16 cellular contexts compared by ENCODE assay signal in genomic region chr14:91866511-91867295, GRCh38. TPM values are rescaled to one million over a fixed set of nuclear protein-coding genes. Genes with fewer than 3 reads are reported as not detected.
DNase-seq lines count a peak whose midpoint lies in the region; ATAC-seq and TF ChIP-seq lines count a peak whose summit lies in the region.
"Had no signal": no experiment of that assay in that cellular context is flagged by ENCODE, and none has a peak within 500 bp of the region (broad histone marks: within the 10 kb centered on the region; RNA-seq: fewer than 3 reads in every experiment).

No MANE protein-coding gene starts in this region.

- no peaks in the 10 kb centered on the region for H3K9me3 ChIP-seq in KOPT-K1 (ENCODE audit: insufficient read depth, low read length, poor library complexity, severe bottlenecking)
- peaks cover 0 to 7% (median 0%) of the 10 kb centered on the region in 8 donors for H3K9me3 ChIP-seq in spleen
- H3K9me3 ChIP-seq: Caco-2, psoas muscle had no signal

- no peaks in the 10 kb centered on the region for H3K36me3 ChIP-seq in KOPT-K1 (ENCODE audit: insufficient read depth, low read length)
- H3K36me3 ChIP-seq in spleen: peaks cover 0 to 38% (median 0%) of the 10 kb centered on the region in 6 donors

- H3K4me3 ChIP-seq in spleen: peak overlapping the region; percentile 24 to 69 (median 36)
- H3K4me3 ChIP-seq: GM23248, psoas muscle had no signal

- TF ChIP-seq CTCF in spleen (IDR thresholded peaks at IDR 0.05 in 8 of 11, conservative IDR thresholded peaks at IDR 0.05 in 3 of 11): no peak

- no peaks in the 10 kb centered on the region for H3K9me3 Mint-ChIP-seq in activated naive CD8-positive, alpha-beta T cell treated with anti-CD3 and anti-CD28 coated beads, Interleukin-2, amount 10 ng/mL, durations not matched to agents 7 days and 5 days

- WGBS in spleen, 5 donors: 57 to 64% (median 61%) methylated on average over 6 of the region's 6 CpGs

- peaks cover 9 to 76% (median 52%) of the 10 kb centered on the region in 6 donors for H3K4me1 ChIP-seq in spleen
- H3K4me1 ChIP-seq: psoas muscle had no signal

- peaks cover 13% of the 10 kb centered on the region for H3K36me3 Mint-ChIP-seq in activated naive CD8-positive, alpha-beta T cell treated with anti-CD3 and anti-CD28 coated beads, Interleukin-2, amount 10 ng/mL, durations not matched to agents 7 days and 5 days

- H3K27me3 ChIP-seq in spleen (replicated peaks in 1 of 7): no peaks in the 10 kb centered on the region

- peak overlapping the region; percentile 97 for H3K27ac Mint-ChIP-seq in activated naive CD8-positive, alpha-beta T cell treated with anti-CD3 and anti-CD28 coated beads, Interleukin-2, amount 10 ng/mL, durations not matched to agents 7 days and 5 days

- H3K27ac ChIP-seq in KOPT-K1 (ENCODE audit: low read depth, low read length, poor library complexity, severe bottlenecking): peak overlapping the region; percentile 95
- H3K27ac ChIP-seq in spleen: peak overlapping the region in 7 of 8 donors; percentile 36 to 87 (median 75)
- H3K27ac ChIP-seq: epithelial cell of prostate, GM23248, psoas muscle had no signal

- H3K4me3 Mint-ChIP-seq in activated naive CD8-positive, alpha-beta T cell treated with anti-CD3 and anti-CD28 coated beads, Interleukin-2, amount 10 ng/mL, durations not matched to agents 7 days and 5 days: peak overlapping the region; percentile 93

- intact Hi-C loops in spleen (cut with DNase I; ENCODE audit: low total_unique reads): no loop called here

- H3K4me1 Mint-ChIP-seq in activated naive CD8-positive, alpha-beta T cell treated with anti-CD3 and anti-CD28 coated beads, Interleukin-2, amount 10 ng/mL, durations not matched to agents 7 days and 5 days: peaks cover 80% of the 10 kb centered on the region

- POLR2A ChIA-PET in activated naive CD8-positive, alpha-beta T cell treated with anti-CD3 and anti-CD28 coated beads, Interleukin-2, amount 10 ng/mL, durations not matched to agents 7 days and 5 days (lab: Charles Lee): interaction anchor here (0.6 to 2.1 kb wide), 12 partner anchors 8 to 623 kb away, joined by 3 to 11 read pairs (median 5); partner anchors contain the start of genes GPR68 and PPP4R3A

- no peaks in the 10 kb centered on the region for H3K27me3 Mint-ChIP-seq in activated naive CD8-positive, alpha-beta T cell treated with anti-CD3 and anti-CD28 coated beads, Interleukin-2, amount 10 ng/mL, durations not matched to agents 7 days and 5 days

- DNase-seq in NOMO-1 treated with DMSO at 0.1 percent for 48 hours (lab: John Stamatoyannopoulos, UW; ENCODE audit: unreplicated experiment) (peak; percentile 14), NOMO-1 treated with dmso at 0.1 percent for 144 hours (lab: John Stamatoyannopoulos, UW; ENCODE audit: unreplicated experiment) (no peak), spleen (no peak)
- peak; percentile 50 for DNase-seq in activated naive CD8-positive, alpha-beta T cell treated with anti-CD3 and anti-CD28 coated beads, Interleukin-2, amount 10 ng/mL, durations not matched to agents 7 days and 5 days
- no peak for DNase-seq in activated CD4-positive, CD25-positive, alpha-beta regulatory T cell (lab: John Stamatoyannopoulos, UW)
- DNase-seq: Caco-2, head of caudate nucleus, IMR-90, NCI-H226, psoas muscle had no signal

- ATAC-seq in activated naive CD8-positive, alpha-beta T cell treated with anti-CD3 and anti-CD28 coated beads, Interleukin-2, amount 10 ng/mL, durations not matched to agents 7 days and 5 days (ENCODE audit: low read depth): peak; percentile 38
- no peak for ATAC-seq in HG03159 (IDR thresholded peaks at IDR 0.05; ENCODE audit: unreplicated experiment)
- no peak for ATAC-seq in GM19395 (IDR thresholded peaks at IDR 0.05; ENCODE audit: unreplicated experiment)
- ATAC-seq: Panc1, psoas muscle had no signal

- TF ChIP-seq POLR2A in spleen (IDR thresholded peaks at IDR 0.05): no peak

RNA-seq across cellular contexts. Expression of gene TC2N, which starts 0.6 kb away (rescaled TPM):
- total RNA-seq in activated naive CD8-positive, alpha-beta T cell treated with anti-CD3 and anti-CD28 coated beads, Interleukin-2, amount 10 ng/mL, durations not matched to agents 7 days and 5 days: 100 to 1,000 TPM; 163 to 181 TPM
- 10 to 100 TPM; 33.6 to 50.7 (median 41.6) TPM for total RNA-seq in spleen
- 1 to 10 TPM; 5.3 to 7.0 (median 5.6) TPM for polyA plus RNA-seq in spleen

Comparison
In these comparisons a context has a peak if more than half of its experiments do, and no peak if none do; other contexts are left out.
1. DNase-seq: peak in NOMO-1 treated with DMSO at 0.1 percent for 48 hours (single experiment) and activated naive CD8-positive, alpha-beta T cell treated with anti-CD3 and anti-CD28 coated beads, Interleukin-2, amount 10 ng/mL, durations not matched to agents 7 days and 5 days (single experiment); none in NOMO-1 treated with dmso at 0.1 percent for 144 hours (single experiment), spleen (single experiment) and activated CD4-positive, CD25-positive, alpha-beta regulatory T cell (0 of 4).